Comparison of ENCODE assay signal across 22 cellular contexts in genomic region chr1:17195731-17196130, GRCh38. TPM values are rescaled to one million over a fixed set of nuclear protein-coding genes. Genes with fewer than 3 reads are reported as not detected.
DNase-seq lines count a peak whose midpoint lies in the region; ATAC-seq, FAIRE-seq and TF ChIP-seq lines count a peak whose summit lies in the region.
"Had no signal": no experiment of that assay in that cellular context is flagged by ENCODE, and none has a peak within 500 bp of the region (broad histone marks: within the 10 kb centered on the region; RNA-seq: fewer than 3 reads in every experiment).

No MANE protein-coding gene starts in this region.

- DNase-seq in right atrium auricular region (ENCODE audit: low spot score) (peak; percentile 2), cardiac septum (ENCODE audit: low spot score) (no peak), H1 (ENCODE audit: low read depth in 1 of 2, low spot score in 2 of 2) (peak in 1 of 2 experiments; percentile 39), omental fat pad (ENCODE audit: low spot score) (peak; percentile 6), ureter (ENCODE audit: low spot score) (peak; percentile 32), HPDE6-E6E7 (ENCODE audit: extremely low spot score) (no peak), NCI-H2171 treated with DMSO at 0.1 percent for 48 hours (lab: John Stamatoyannopoulos, UW) (no peak), inferior parietal cortex (ENCODE audit: extremely low spot score) (no peak)
- DNase-seq: Calu3; CD8-positive, alpha-beta T cell; GF-D8; GM23248; MM.1S; NCI-H1092 treated with DMSO at 0.1 percent for 48 hours; NCI-H2029 treated with DMSO at 0.1 percent for 48 hours; NCI-H2171; NCI-H748 treated with DMSO at 0.1 percent for 48 hours; NK-92 treated with Interleukin-12 subunit alpha and Interleukin-12 subunit beta, amount 100 ng/mL, for 24 hours; SHP77 treated with DMSO at 0.1 percent for 48 hours had no signal

- TF ChIP-seq RAD21 in H1 (IDR thresholded peaks at IDR 0.05 in 1 of 2, conservative IDR thresholded peaks at IDR 0.05 in 1 of 2; ENCODE audit: low read depth in 2 of 2, low read length in 2 of 2): no peak

- H3K18ac ChIP-seq in H1 (ENCODE audit: extremely low read depth, low read length): no peak overlapping the region

- H3K14ac ChIP-seq in H1 (ENCODE audit: insufficient read length): no peak overlapping the region

- H3K27ac ChIP-seq in right atrium auricular region: no peak overlapping the region
- H3K27ac ChIP-seq in H1 (ENCODE audit: low read depth, low read length): no peak overlapping the region
- H3K27ac ChIP-seq: BLaER1, GM23248 had no signal

- H3K4ac ChIP-seq in H1 (replicated peaks; ENCODE audit: insufficient read length, low read depth, low read length): no peak overlapping the region

- POLR2A ChIA-PET in H1 (lab: Charles Lee; ENCODE audit: partially characterized antibody): no interaction called here

- H3K56ac ChIP-seq in H1 (replicated peaks; ENCODE audit: insufficient read length, low read depth, low read length): no peak overlapping the region

- no peaks in the 10 kb centered on the region for H3K4me1 ChIP-seq in right atrium auricular region
- H3K4me1 ChIP-seq in H1 (replicated peaks in 1 of 4; ENCODE audit: control insufficient read depth in 3 of 4, insufficient read depth in 4 of 4, low read length in 3 of 4): no peaks in the 10 kb centered on the region; a peak in 1 of 7 replicates

- no peak overlapping the region for H2BK15ac ChIP-seq in H1 (ENCODE audit: low read length)

- H2AFZ ChIP-seq in H1 (ENCODE audit: low read length): no peak overlapping the region
- H2AFZ ChIP-seq: GM23248 had no signal

- no peak overlapping the region for H4K5ac ChIP-seq in H1 (ENCODE audit: insufficient read length, low read depth, low read length)

- H4K91ac ChIP-seq in H1 (replicated peaks; ENCODE audit: insufficient read length, low read length): no peak overlapping the region

- 82% methylated on average over 3 of the region's 3 CpGs; no CpG with 5 or more reads in 1 of the 2 experiments for WGBS in H1 (ENCODE audit: extremely low coverage in 1 of 2, insufficient coverage in 1 of 2, insufficient read length in 1 of 2, insufficient replicate concordance in 2 of 2, low coverage in 1 of 2, low lambda C conversion rate in 2 of 2, missing lambda C conversion rate in 1 of 2), 2 experiments

- no peak for TF ChIP-seq EP300 in H1 (IDR thresholded peaks at IDR 0.05; ENCODE audit: borderline replicate concordance in 1 of 2, low read depth in 2 of 2, low read length in 2 of 2)

- CTCF ChIA-PET in H1 (lab: Charles Lee; ENCODE audit: partially characterized antibody): no interaction called here

- no peak overlapping the region for H2BK120ac ChIP-seq in H1 (replicated peaks; ENCODE audit: low read depth, low read length)

- H3K27me3 ChIP-seq in right atrium auricular region (no peaks in the 10 kb centered on the region), H1 (replicated peaks in 1 of 4; ENCODE audit: control insufficient read depth in 3 of 4, extremely low read depth in 1 of 4, insufficient read depth in 3 of 4, low read length in 3 of 4) (no peaks in the 10 kb centered on the region)
- H3K27me3 ChIP-seq: BLaER1 had no signal

- H2BK20ac ChIP-seq in H1 (ENCODE audit: low read length): peak overlapping the region; percentile 48; the same call in 1 of the 2 replicates

- H3K9ac ChIP-seq in H1 (replicated peaks in 1 of 4; ENCODE audit: extremely low read depth in 1 of 4, low read depth in 3 of 4, low read length in 3 of 4): no peak overlapping the region
- H3K9ac ChIP-seq: BLaER1, GM23248 had no signal

- no peak overlapping the region for H2BK12ac ChIP-seq in H1 (ENCODE audit: low read depth, low read length)

- peak overlapping the region; percentile 7; the same call in 1 of the 2 replicates for H4K8ac ChIP-seq in H1 (ENCODE audit: extremely low read depth, insufficient read depth, low read length)

- TF ChIP-seq CTCF in right atrium auricular region (IDR thresholded peaks at IDR 0.05): no peak
- no peak for TF ChIP-seq CTCF in H1 (IDR thresholded peaks at IDR 0.05; ENCODE audit: control extremely low read depth in 1 of 3, insufficient read depth in 1 of 3, low read depth in 1 of 3, low read length in 3 of 3)
- TF ChIP-seq CTCF in omental fat pad (IDR thresholded peaks at IDR 0.05): no peak

- no peak overlapping the region for H3K4me2 ChIP-seq in H1 (ENCODE audit: insufficient read depth in 1 of 2, low read depth in 2 of 2, low read length in 2 of 2)
- H3K4me2 ChIP-seq: A549, BLaER1 had no signal

- TF ChIP-seq POLR2A in H1 (IDR thresholded peaks at IDR 0.05; ENCODE audit: control extremely low read depth in 1 of 2, low read depth in 2 of 2, low read length in 2 of 2): no peak

- H3K36me3 ChIP-seq in right atrium auricular region (no peaks in the 10 kb centered on the region), H1 (ENCODE audit: control insufficient read depth in 2 of 4, insufficient read depth in 4 of 4, low read length in 3 of 4) (no peaks in the 10 kb centered on the region)
- H3K36me3 ChIP-seq: BLaER1 had no signal

- H3K79me1 ChIP-seq in H1 (ENCODE audit: low read depth, low read length): no peaks in the 10 kb centered on the region

- H2AK5ac ChIP-seq in H1 (ENCODE audit: low read depth, low read length): no peak overlapping the region

- no peak overlapping the region for H2BK5ac ChIP-seq in H1 (ENCODE audit: low read depth, low read length)

- no peaks in the 10 kb centered on the region for H4K20me1 ChIP-seq in H1 (replicated peaks in 1 of 2; ENCODE audit: control insufficient read depth in 1 of 2, insufficient read depth in 2 of 2, low read length in 2 of 2)
- H4K20me1 ChIP-seq: BLaER1 had no signal

- FAIRE-seq in H1 (lab: Jason Lieb, UNC): no peak
- FAIRE-seq: A549 had no signal

- H3K4me3 ChIP-seq in right atrium auricular region (no peak overlapping the region), H1 (ENCODE audit: extremely low read depth in 1 of 4, insufficient read depth in 2 of 4, low read depth in 3 of 4, low read length in 4 of 4) (no peak overlapping the region)
- H3K4me3 ChIP-seq: A549, BLaER1, GM23248 had no signal

- H3K9me3 ChIP-seq in right atrium auricular region (no peaks in the 10 kb centered on the region), H1 (ENCODE audit: insufficient read depth in 2 of 2, low read depth in 1 of 2, low read length in 1 of 2) (no peaks in the 10 kb centered on the region)
- H3K9me3 ChIP-seq: A549, BLaER1 had no signal

- no peaks in the 10 kb centered on the region for H3K79me2 ChIP-seq in H1 (ENCODE audit: control insufficient read depth in 1 of 2, insufficient read depth in 2 of 2, low read length in 2 of 2)

- intact Hi-C loops in cardiac septum (cut with DNase I): no loop called here

- H3K23me2 ChIP-seq in H1 (ENCODE audit: low read depth, low read length): no peaks in the 10 kb centered on the region

- ATAC-seq in omental fat pad (ENCODE audit: low FRiP score): no peak
- ATAC-seq: A549; CD8-positive, alpha-beta T cell had no signal

- no peak overlapping the region for H3K23ac ChIP-seq in H1 (ENCODE audit: insufficient read length)

TF ChIP-seq in H1, 55 proteins besides CTCF, POLR2A, EP300 and RAD21 (continues in another document):
- TF ChIP-seq HDAC6 (IDR thresholded peaks at IDR 0.05; ENCODE audit: low read depth, low read length) (no peak), KDM5A (IDR thresholded peaks at IDR 0.05; ENCODE audit: low read length) (no peak), RNF2 (IDR thresholded peaks at IDR 0.05; ENCODE audit: borderline replicate concordance, low read depth, low read length, missing control alignments, poor library complexity, severe bottlenecking) (no peak), ATF3 (IDR thresholded peaks at IDR 0.05; ENCODE audit: insufficient read depth, low read depth, low read length) (no peak), SUZ12 (IDR thresholded peaks at IDR 0.05; ENCODE audit: low read length) (no peak), E2F6 (IDR thresholded peaks at IDR 0.05) (no peak), SP4 (IDR thresholded peaks at IDR 0.05; ENCODE audit: low read length) (no peak), TCF12 (IDR thresholded peaks at IDR 0.05; ENCODE audit: low read depth, low read length) (no peak), RFX5 (IDR thresholded peaks at IDR 0.05; ENCODE audit: borderline replicate concordance, low read depth, low read length) (no peak)

RNA-seq across cellular contexts. Expression of gene PADI1, which starts 9.2 kb away (rescaled TPM):
- total RNA-seq in right atrium auricular region (not detected), cardiac septum (not detected), omental fat pad (not detected), ureter (0.86 TPM)
- 0.30 and 0.33 TPM in 2 replicates for total RNA-seq in H1 (2021; fragmentation: NEBNext Ultra II Directional; extraction: Animal tissue kit (Norgen Biotek cat#: 25700))
- 0.20 and 0.38 TPM in 2 replicates for polyA plus RNA-seq in H1 (2011; rRNA removed)
- polyA plus RNA-seq in H1 (2011; cell fraction: cytosol; rRNA removed): 0.22 TPM
- polyA plus RNA-seq in H1 (2011; cell fraction: nucleus; rRNA removed): 0.40 TPM
- 0.20 to 0.45 TPM (median 0.29 TPM) in 4 replicates for polyA plus RNA-seq in H1 (2012, experiment 1 of 2)
- 0.24 TPM for polyA plus RNA-seq in H1 (2012, experiment 2 of 2)
- 0.41 TPM for polyA plus RNA-seq in H1 (2013, experiment 1 of 2)
- 0.31 TPM for polyA plus RNA-seq in H1 (2013, experiment 2 of 2)
- 0.20 and 0.35 TPM in 2 replicates for polyA minus RNA-seq in H1 (2011; rRNA and poly(A)+ RNA removed)
- polyA minus RNA-seq in H1 (2011; cell fraction: cytosol; rRNA and poly(A)+ RNA removed): not detected
- polyA minus RNA-seq in H1 (2011; cell fraction: nucleus; rRNA and poly(A)+ RNA removed): not detected
- total RNA-seq: CD8-positive, alpha-beta T cell; NCI-H460 had no signal

RNA-seq across cellular contexts. Expression of gene PADI3, which starts 53.2 kb away (rescaled TPM):
- total RNA-seq in right atrium auricular region (not detected), cardiac septum (not detected), omental fat pad (not detected), ureter (65.3 TPM)
- total RNA-seq in H1 (2021; fragmentation: NEBNext Ultra II Directional; extraction: Animal tissue kit (Norgen Biotek cat#: 25700)): 0.37 and 0.44 TPM in 2 replicates
- 0.94 and 1.9 TPM in 2 replicates for polyA plus RNA-seq in H1 (2011; rRNA removed)
- 1.6 TPM for polyA plus RNA-seq in H1 (2011; cell fraction: cytosol; rRNA removed)
- 3.4 TPM for polyA plus RNA-seq in H1 (2011; cell fraction: nucleus; rRNA removed)
- 0.35 to 0.85 TPM (median 0.64 TPM) in 4 replicates for polyA plus RNA-seq in H1 (2012, experiment 1 of 2)
- polyA plus RNA-seq in H1 (2012, experiment 2 of 2): 0.33 TPM
- 0.59 TPM for polyA plus RNA-seq in H1 (2013, experiment 1 of 2)
- 0.35 TPM for polyA plus RNA-seq in H1 (2013, experiment 2 of 2)
- 1.3 and 1.7 TPM in 2 replicates for polyA minus RNA-seq in H1 (2011; rRNA and poly(A)+ RNA removed)
- 0.81 TPM for polyA minus RNA-seq in H1 (2011; cell fraction: cytosol; rRNA and poly(A)+ RNA removed)
- polyA minus RNA-seq in H1 (2011; cell fraction: nucleus; rRNA and poly(A)+ RNA removed): 1.6 TPM
- total RNA-seq: CD8-positive, alpha-beta T cell; GM23248; NCI-H460 had no signal
- polyA plus RNA-seq: GM23248 had no signal

Comparison
In these comparisons a context has a peak if more than half of its experiments do, and no peak if none do; other contexts are left out.
1. DNase-seq: peak in right atrium auricular region (single experiment), omental fat pad (single experiment) and ureter (single experiment); none in cardiac septum (single experiment), HPDE6-E6E7 (single experiment), NCI-H2171 treated with DMSO at 0.1 percent for 48 hours (single experiment) and inferior parietal cortex (single experiment).
2. RNA of gene PADI3, which starts 53.2 kb away (total RNA-seq): 65.3 TPM in ureter (single experiment); 0.37 to 0.44 TPM in H1, not detected in right atrium auricular region, not detected in cardiac septum (single experiment) and not detected in omental fat pad; every median in the first group is over 10 times any median in the second.